Comparison of ENCODE assay signal across 19 cellular contexts in the genomic region with DNA sequence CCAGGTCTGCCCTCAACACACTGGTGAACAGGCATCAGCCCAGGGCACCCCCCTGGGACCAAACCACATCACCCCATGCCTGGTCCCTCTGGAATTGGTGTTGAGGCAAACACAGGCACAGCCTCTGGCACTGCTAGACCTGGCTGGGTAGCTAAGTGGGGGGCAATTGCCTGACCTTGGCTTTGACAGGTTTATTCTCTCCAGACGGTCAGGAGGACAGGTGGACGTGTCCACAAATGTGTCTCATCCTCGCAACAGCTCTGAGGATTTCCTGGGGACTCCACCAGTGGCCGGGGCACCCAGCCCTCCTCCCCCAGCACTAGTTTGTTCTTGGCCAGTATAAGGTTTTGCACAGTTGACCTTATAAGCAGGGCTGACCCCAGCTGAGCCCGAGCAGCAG. TPM values are rescaled to one million over a fixed set of nuclear protein-coding genes. Genes with fewer than 3 reads are reported as not detected.
DNase-seq lines count a peak whose midpoint lies in the region; ATAC-seq and TF ChIP-seq lines count a peak whose summit lies in the region.
"Had no signal": no experiment of that assay in that cellular context is flagged by ENCODE, and none has a peak within 500 bp of the region (broad histone marks: within the 10 kb centered on the region; RNA-seq: fewer than 3 reads in every experiment).

No MANE protein-coding gene starts in this region.

- H3K4me2 ChIP-seq in osteoblast (ENCODE audit: insufficient read depth, low read length), result no peak overlapping the region
- H3K4me2 ChIP-seq: KMS-11 had no signal

- H3K27ac ChIP-seq in 22Rv1 (0 out of 2 replicates have a peak overlapping the region, but pooled peaks have one; percentile 23), osteoblast (ENCODE audit: low read depth, low read length) (no peak overlapping the region)
- H3K27ac ChIP-seq: KMS-11, SJCRH30 had no signal

- H3K36me3 ChIP-seq in osteoblast (ENCODE audit: insufficient read depth, low read length), result peaks cover 75% of the 10 kb centered on the region

- no peak overlapping the region for H2AFZ ChIP-seq in osteoblast (ENCODE audit: low read length)

- ATAC-seq in T-helper 17 cell (no peak), GM19328 (IDR thresholded peaks at IDR 0.05; ENCODE audit: unreplicated experiment) (no peak), HG03432 (IDR thresholded peaks at IDR 0.05; ENCODE audit: unreplicated experiment) (no peak)

- peaks cover 8% of the 10 kb centered on the region for H4K20me1 ChIP-seq in osteoblast (ENCODE audit: insufficient read depth, low read length)

- H3K27me3 Mint-ChIP-seq in T-helper 17 cell, result no peaks in the 10 kb centered on the region
- H3K27me3 Mint-ChIP-seq: CD4-positive, CD25-positive, alpha-beta regulatory T cell had no signal

- TF ChIP-seq CTCF in 22Rv1 (IDR thresholded peaks at IDR 0.05) (no peak), osteoblast (IDR thresholded peaks at IDR 0.05; ENCODE audit: extremely low read depth, low read depth, low read length) (no peak)

- no peaks in the 10 kb centered on the region for H3K27me3 ChIP-seq in osteoblast (ENCODE audit: insufficient read depth, low read length)
- H3K27me3 ChIP-seq: SJCRH30 had no signal

- H3K4me3 ChIP-seq in osteoblast (ENCODE audit: insufficient read depth, low read length), result no peak overlapping the region
- H3K4me3 ChIP-seq: SJCRH30 had no signal

- peak overlapping the region; percentile 78 for H3K27ac Mint-ChIP-seq in T-helper 17 cell
- H3K27ac Mint-ChIP-seq: CD4-positive, CD25-positive, alpha-beta regulatory T cell had no signal

- peaks cover 2% of the 10 kb centered on the region for H3K36me3 Mint-ChIP-seq in T-helper 17 cell (ENCODE audit: low read depth)

- DNase-seq in D341Med (ENCODE audit: low spot score), result peak; percentile 20
- no peak for DNase-seq in T-helper 17 cell
- peak; percentile 44 for DNase-seq in osteoblast (ENCODE audit: insufficient read length, low spot score, missing footprints)
- no peak for DNase-seq in middle frontal gyrus (ENCODE audit: extremely low spot score, low spot score)
- no peak for DNase-seq in kidney glomerular epithelial cell (lab: John Stamatoyannopoulos, UW)
- DNase-seq: AML-193; CD4-positive, CD25-positive, alpha-beta regulatory T cell; DMS53; NCI-H1436 treated with DMSO at 0.1 percent for 48 hours; NCI-H2029 treated with DMSO at 0.1 percent for 48 hours; NCI-H2171 treated with DMSO at 0.1 percent for 48 hours; NCI-H446 treated with DMSO at 0.1 percent for 48 hours; NK-92 treated with Interleukin-12 subunit alpha and Interleukin-12 subunit beta, amount 100 ng/mL, for 24 hours; RPMI8226; SJCRH30 had no signal

- no peaks in the 10 kb centered on the region for H3K4me1 ChIP-seq in osteoblast (ENCODE audit: insufficient read depth, low read length)
- H3K4me1 ChIP-seq: SJCRH30 had no signal

- H3K9me3 ChIP-seq in T-helper 17 cell (ENCODE audit: control insufficient read depth, low read length, poor library complexity, severe bottlenecking), result no peaks in the 10 kb centered on the region
- no peaks in the 10 kb centered on the region for H3K9me3 ChIP-seq in osteoblast (ENCODE audit: low read depth, low read length)
- H3K9me3 ChIP-seq: SJCRH30 had no signal

- H3K4me1 Mint-ChIP-seq in T-helper 17 cell, result no peaks in the 10 kb centered on the region

- no peak overlapping the region for H3K4me3 Mint-ChIP-seq in T-helper 17 cell

- H3K79me2 ChIP-seq in osteoblast (ENCODE audit: insufficient read depth, low read length), result no peaks in the 10 kb centered on the region

RNA-seq across cellular contexts. Expression of a gene that starts 31.3 kb away (rescaled TPM):
- total RNA-seq in T-helper 17 cell (100 to 1,000 TPM; 105 to 109 TPM), osteoblast (413 and 453 TPM in 2 replicates)

Comparison
In these comparisons a context has a peak if more than half of its experiments do, and no peak if none do; other contexts are left out.
1. DNase-seq: peak in D341Med (single experiment) and osteoblast (single experiment); none in T-helper 17 cell (0 of 3), middle frontal gyrus (single experiment) and kidney glomerular epithelial cell (single experiment).